ENCODE assay signal across 6 cellular contexts in genomic region chr17:57324060-57324459, GRCh38.
"Had no signal": no experiment of that assay in that cellular context is flagged by ENCODE, and none has a peak within 500 bp of the region (broad histone marks: within the 10 kb centered on the region; RNA-seq: fewer than 3 reads in every experiment).

No MANE protein-coding gene starts in this region.

- H3K27me3 Mint-ChIP-seq: IgD-negative memory B cell had no signal

- DNase-seq: H9, HCEC 1CT had no signal

- H3K4me2 ChIP-seq: GM23338 had no signal

- H3K27ac ChIP-seq: HL-60 had no signal

- H3K4me3 ChIP-seq: GM23338 had no signal

- ATAC-seq: GM23338, HepG2 had no signal

- H3K9me3 Mint-ChIP-seq: GM23338, H9, IgD-negative memory B cell had no signal

- H3K4me3 Mint-ChIP-seq: GM23338, H9, IgD-negative memory B cell had no signal

- H3K27ac Mint-ChIP-seq: GM23338 had no signal

- H2AFZ ChIP-seq: GM23338 had no signal
